1 cellular context compared by ENCODE assay signal in the genomic region with DNA sequence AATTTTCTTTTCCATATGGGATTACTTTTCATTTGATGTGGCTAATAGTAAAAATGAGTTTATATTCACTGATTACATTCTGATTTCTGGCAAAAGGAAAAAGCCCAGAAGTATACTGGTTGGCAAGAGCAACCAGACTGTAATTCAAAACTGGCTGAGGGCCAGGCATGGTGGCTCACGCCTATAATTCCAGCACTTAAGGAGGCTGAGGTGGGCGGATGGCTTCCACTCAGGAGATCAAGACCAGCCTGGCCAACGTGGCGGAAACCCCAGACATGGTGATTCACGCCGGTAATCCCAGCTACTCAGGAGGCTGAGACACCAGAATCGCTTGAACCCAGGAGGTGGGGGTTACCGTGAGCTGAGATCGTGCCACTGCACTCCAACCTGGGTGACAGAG.
TF ChIP-seq lines count a peak whose summit lies in the region.

No MANE protein-coding gene starts in this region.

TF ChIP-seq in IMR-90, 13 proteins besides CTCF, POLR2A, EP300 and RAD21:
- TF ChIP-seq MAFK (IDR thresholded peaks at IDR 0.05; ENCODE audit: low read depth, low read length), result no peak
- TF ChIP-seq FOS (IDR thresholded peaks at IDR 0.05; ENCODE audit: low read depth, low read length), result no peak
- no peak; the same call in 1 of the 2 replicates for TF ChIP-seq BHLHE40 (IDR thresholded peaks at IDR 0.05; ENCODE audit: low read depth, low read length)
- TF ChIP-seq CHD1 (IDR thresholded peaks at IDR 0.05; ENCODE audit: low read depth, low read length), result no peak
- TF ChIP-seq ELK1 (IDR thresholded peaks at IDR 0.05; ENCODE audit: borderline replicate concordance, low read depth, low read length), result no peak
- TF ChIP-seq NFE2L2 (IDR thresholded peaks at IDR 0.05; ENCODE audit: low read depth, low read length), result no peak
- TF ChIP-seq MAZ (IDR thresholded peaks at IDR 0.05; ENCODE audit: borderline replicate concordance, low read depth, low read length), result no peak
- TF ChIP-seq RFX5 (IDR thresholded peaks at IDR 0.05; ENCODE audit: low read depth, low read length), result no peak
- TF ChIP-seq RCOR1 (IDR thresholded peaks at IDR 0.05; ENCODE audit: insufficient replicate concordance, low read length), result no peak
- TF ChIP-seq, protein P1, sequence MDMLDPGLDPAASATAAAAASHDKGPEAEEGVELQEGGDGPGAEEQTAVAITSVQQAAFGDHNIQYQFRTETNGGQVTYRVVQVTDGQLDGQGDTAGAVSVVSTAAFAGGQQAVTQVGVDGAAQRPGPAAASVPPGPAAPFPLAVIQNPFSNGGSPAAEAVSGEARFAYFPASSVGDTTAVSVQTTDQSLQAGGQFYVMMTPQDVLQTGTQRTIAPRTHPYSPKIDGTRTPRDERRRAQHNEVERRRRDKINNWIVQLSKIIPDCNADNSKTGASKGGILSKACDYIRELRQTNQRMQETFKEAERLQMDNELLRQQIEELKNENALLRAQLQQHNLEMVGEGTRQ (IDR thresholded peaks at IDR 0.05; ENCODE audit: low read depth, low read length), result no peak
- TF ChIP-seq CEBPB (IDR thresholded peaks at IDR 0.05; ENCODE audit: low read depth, low read length), result no peak
- no peak for TF ChIP-seq SMC3 (IDR thresholded peaks at IDR 0.05; ENCODE audit: low read depth, low read length)
- TF ChIP-seq MXI1 (IDR thresholded peaks at IDR 0.05; ENCODE audit: borderline replicate concordance, low read depth, low read length), result no peak
TF ChIP-seq in IMR-90: peak in this region for 0.
